ENCODE assay signal across 8 cellular contexts in genomic region chr12:125065753-125066570, GRCh38. TPM values are rescaled to one million over a fixed set of nuclear protein-coding genes. Genes with fewer than 3 reads are reported as not detected.
DNase-seq lines count a peak whose midpoint lies in the region; TF ChIP-seq lines count a peak whose summit lies in the region.

No MANE protein-coding gene starts in this region.

- no peak overlapping the region for H3K27ac Mint-ChIP-seq in activated naive CD4-positive, alpha-beta T cell treated with anti-CD3 and anti-CD28 coated beads, Interleukin-2, amount 10 ng/mL, durations not matched to agents 7 days and 5 days

- peaks cover 18% of the 10 kb centered on the region for H3K4me1 Mint-ChIP-seq in activated naive CD4-positive, alpha-beta T cell treated with anti-CD3 and anti-CD28 coated beads, Interleukin-2, amount 10 ng/mL, durations not matched to agents 7 days and 5 days

- H3K27me3 Mint-ChIP-seq in activated naive CD4-positive, alpha-beta T cell treated with anti-CD3 and anti-CD28 coated beads, Interleukin-2, amount 10 ng/mL, durations not matched to agents 7 days and 5 days: peaks cover 34% of the 10 kb centered on the region

- no peak for TF ChIP-seq CTCF in foreskin fibroblast (IDR thresholded peaks at IDR 0.05; ENCODE audit: low read depth, low read length)

- H3K4me1 ChIP-seq in SJCRH30: peaks cover 8% of the 10 kb centered on the region; the same call in 1 of the 2 replicates

- peak overlapping the region; percentile 70 for H3K4me3 Mint-ChIP-seq in activated naive CD4-positive, alpha-beta T cell treated with anti-CD3 and anti-CD28 coated beads, Interleukin-2, amount 10 ng/mL, durations not matched to agents 7 days and 5 days

- H3K9me3 Mint-ChIP-seq in activated naive CD4-positive, alpha-beta T cell treated with anti-CD3 and anti-CD28 coated beads, Interleukin-2, amount 10 ng/mL, durations not matched to agents 7 days and 5 days: no peaks in the 10 kb centered on the region

- H3K27me3 ChIP-seq in SJCRH30: no peaks in the 10 kb centered on the region

- peaks cover 2% of the 10 kb centered on the region; the same call in 1 of the 2 replicates for H3K9me3 ChIP-seq in SJCRH30 (replicated peaks)

- H3K27ac ChIP-seq in SJCRH30: peak overlapping the region; percentile 52

- peaks cover 4% of the 10 kb centered on the region for H3K36me3 Mint-ChIP-seq in activated naive CD4-positive, alpha-beta T cell treated with anti-CD3 and anti-CD28 coated beads, Interleukin-2, amount 10 ng/mL, durations not matched to agents 7 days and 5 days

- H3K36me3 ChIP-seq in SJCRH30: no peaks in the 10 kb centered on the region

- H3K4me3 ChIP-seq in SJCRH30: peak overlapping the region; percentile 90
- H3K4me3 ChIP-seq in foreskin fibroblast (ENCODE audit: low read depth in 1 of 2, low read length in 2 of 2): peak overlapping the region; percentile 81 to 87
- peak overlapping the region; percentile 74 for H3K4me3 ChIP-seq in skeletal muscle cell (ENCODE audit: low read depth, low read length)

- CTCF ChIA-PET in activated naive CD4-positive, alpha-beta T cell treated with anti-CD3 and anti-CD28 coated beads, Interleukin-2, amount 10 ng/mL, durations not matched to agents 7 days and 5 days (lab: Charles Lee): interaction anchor here (1.4 kb wide), 1 partner anchor 126 kb away, joined by 4 read pairs; no protein-coding TSS in a partner anchor

- no peak for DNase-seq in activated naive CD4-positive, alpha-beta T cell treated with anti-CD3 and anti-CD28 coated beads, Interleukin-2, amount 10 ng/mL, durations not matched to agents 7 days and 5 days
- no peak for DNase-seq in activated naive CD4-positive, alpha-beta T cell treated with Interleukin-2 at 50 U/mL for 16 hours
- DNase-seq in SJCRH30: no peak
- no peak for DNase-seq in foreskin fibroblast
- no peak for DNase-seq in skeletal muscle cell (ENCODE audit: low read depth)
- DNase-seq in stimulated activated CD4-positive, alpha-beta T cell treated with anti-CD3 and anti-CD28 coated beads, Interleukin-2, amount 100 ng/mL, for 48 hours: no peak
- no peak for DNase-seq in SW 1271 (lab: John Stamatoyannopoulos, UW)
- no peak for DNase-seq in mesenteric fat pad (ENCODE audit: low spot score)

RNA-seq across cellular contexts. Expression of gene AACS, which starts 0.7 kb away (rescaled TPM):
- total RNA-seq in SJCRH30 (2014; rRNA removed; shearing (Covaris generic)): 29.2 and 31.9 TPM in 2 replicates
- total RNA-seq in mesenteric fat pad: 37.8 TPM
